ENCODE assay signal across 16 cellular contexts in the genomic region with DNA sequence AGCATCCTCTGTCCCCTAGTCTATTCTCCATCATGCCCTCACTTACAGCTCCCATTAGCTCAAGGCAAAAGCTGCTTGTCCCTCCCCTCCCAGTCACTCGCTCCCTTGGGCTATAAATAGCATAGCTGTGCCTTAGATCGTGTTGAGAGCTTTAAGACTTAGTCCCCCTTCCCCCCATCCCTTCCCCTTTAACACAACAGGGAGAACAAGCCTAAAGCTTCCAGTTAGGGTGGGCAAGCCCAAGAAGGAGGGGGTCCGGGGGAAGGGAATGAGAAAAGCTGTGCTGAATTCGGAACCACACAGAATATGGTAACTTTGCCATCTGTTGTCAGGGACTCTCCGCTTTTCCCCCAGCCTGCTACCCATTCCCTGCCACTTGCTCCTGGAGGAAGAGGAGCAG. TPM values are rescaled to one million over a fixed set of nuclear protein-coding genes. Genes with fewer than 3 reads are reported as not detected.
A peak's percentile ranks its signal among the peaks of the same experiment; 100 is the strongest.
DNase-seq lines count a peak whose midpoint lies in the region; ATAC-seq and TF ChIP-seq lines count a peak whose summit lies in the region.
"Had no signal": no experiment of that assay in that cellular context is flagged by ENCODE, and none has a peak within 500 bp of the region (broad histone marks: within the 10 kb centered on the region; RNA-seq: fewer than 3 reads in every experiment).

No MANE protein-coding gene starts in this region.

- no peaks in the 10 kb centered on the region for H3K9me3 ChIP-seq in muscle layer of colon (ENCODE audit: low read length)

- ATAC-seq in Right ventricle myocardium superior (ENCODE audit: poor library complexity), result peak; percentile 83
- ATAC-seq: activated T-cell treated with anti-CD3 and anti-CD28 coated beads, Interleukin-2, amount 50 U/mL, for 4 hours had no signal

- H3K9ac ChIP-seq in muscle layer of colon (ENCODE audit: low read length), result no peak overlapping the region

- H3K27me3 ChIP-seq in muscle layer of colon (ENCODE audit: control insufficient read depth in 1 of 2, insufficient read depth in 2 of 2, low read length in 2 of 2), result no peaks in the 10 kb centered on the region
- no peaks in the 10 kb centered on the region for H3K27me3 ChIP-seq in dorsolateral prefrontal cortex

- intact Hi-C loops in Right ventricle myocardium superior (cut with DNase I), result no loop called here
- intact Hi-C loops in dorsolateral prefrontal cortex (cut with DNase I), result no loop called here

- no peaks in the 10 kb centered on the region for H3K36me3 ChIP-seq in muscle layer of colon (ENCODE audit: insufficient read depth, low read length)

- DNase-seq in EH (ENCODE audit: low read depth) (peak; percentile 70), NCI-H82 treated with DMSO at 0.1 percent for 48 hours (lab: John Stamatoyannopoulos, UW; ENCODE audit: unreplicated experiment) (peak; percentile 94), Right ventricle myocardium superior (no peak), SKM-1 (lab: John Stamatoyannopoulos, UW; ENCODE audit: unreplicated experiment) (no peak), NCI-H1694 treated with DMSO at 0.1 percent for 48 hours (lab: John Stamatoyannopoulos, UW) (no peak), H4 (ENCODE audit: low spot score) (no peak), dorsolateral prefrontal cortex (no peak)
- DNase-seq: activated T-cell treated with anti-CD3 and anti-CD28 coated beads, Interleukin-2, amount 50 U/mL, for 4 hours; midbrain; stimulated activated CD4-positive, alpha-beta T cell treated with anti-CD3 and anti-CD28 coated beads, Interleukin-2, amount 100 ng/mL, for 24 hours; SW 1271 had no signal

- H3K27ac ChIP-seq in muscle layer of colon (ENCODE audit: low read depth, low read length) (peak overlapping the region; percentile 30), dorsolateral prefrontal cortex (peak overlapping the region in 20 of 59 donors; percentile 5 to 71 (median 40))

- TF ChIP-seq CTCF in dorsolateral prefrontal cortex (IDR thresholded peaks at IDR 0.05 in 54 of 56, conservative IDR thresholded peaks at IDR 0.05 in 2 of 56; ENCODE audit: low read depth in 1 of 56, partially characterized antibody in 56 of 56), result no peak

- H3K4me3 ChIP-seq in muscle layer of colon (ENCODE audit: low read depth in 1 of 2, low read length in 2 of 2) (no peak overlapping the region), dorsolateral prefrontal cortex (no peak overlapping the region)

- H3K4me1 ChIP-seq in muscle layer of colon (ENCODE audit: insufficient read depth, low read length), result peaks cover 21% of the 10 kb centered on the region

RNA-seq across cellular contexts. Expression of a gene that starts 4.9 kb away (rescaled TPM):
- total RNA-seq in Right ventricle myocardium superior (17.4 TPM), dorsolateral prefrontal cortex (10 to 100 TPM in 109 of 120 experiments, 1 to 10 TPM in 11; 3.8 to 74.3 (median 16.5) TPM)
- total RNA-seq in H4 (2014; rRNA removed; shearing (Covaris generic)), result not detected in 2 replicates
- total RNA-seq: activated T-cell treated with anti-CD3 and anti-CD28 coated beads, Interleukin-2, amount 50 U/mL, for 4 hours; Daoy; glomerular endothelial cell; HT1080; progenitor cell of endocrine pancreas had no signal

RNA-seq across cellular contexts. Expression of a gene that starts 12.7 kb away (rescaled TPM):
- 16.1 TPM for total RNA-seq in Right ventricle myocardium superior
- 8.2 and 8.8 TPM in 2 replicates for total RNA-seq in H4 (2014; rRNA removed; shearing (Covaris generic))
- total RNA-seq in dorsolateral prefrontal cortex, result 10 to 100 TPM in 94 of 120 experiments, 1 to 10 TPM in 26; 5.8 to 37.9 (median 12.9) TPM

RNA-seq across cellular contexts. Expression of a gene that starts 56.5 kb away (rescaled TPM):
- total RNA-seq in Right ventricle myocardium superior (66.9 TPM), dorsolateral prefrontal cortex (100 to 1,000 TPM in 36 of 120 experiments, 10 to 100 TPM in 84; 50.3 to 123 (median 95.1) TPM)
- total RNA-seq in H4 (2014; rRNA removed; shearing (Covaris generic)), result 120 and 173 TPM in 2 replicates

Comparison
In these comparisons a context has a peak if more than half of its experiments do, and no peak if none do; other contexts are left out.
1. DNase-seq: peak in EH (single experiment) and NCI-H82 treated with DMSO at 0.1 percent for 48 hours (single experiment); none in Right ventricle myocardium superior (single experiment), SKM-1 (single experiment), NCI-H1694 treated with DMSO at 0.1 percent for 48 hours (single experiment), H4 (single experiment) and dorsolateral prefrontal cortex (0 of 10).